9 cellular contexts compared by ENCODE assay signal in genomic region chr1:23799255-23799569, GRCh38. TPM values are rescaled to one million over a fixed set of nuclear protein-coding genes. Genes with fewer than 3 reads are reported as not detected.
DNase-seq lines count a peak whose midpoint lies in the region; ATAC-seq and TF ChIP-seq lines count a peak whose summit lies in the region.
"Had no signal": no experiment of that assay in that cellular context is flagged by ENCODE, and none has a peak within 500 bp of the region (broad histone marks: within the 10 kb centered on the region; RNA-seq: fewer than 3 reads in every experiment).

No MANE protein-coding gene starts in this region.

- no peaks in the 10 kb centered on the region for H3F3A ChIP-seq in DOHH2 (ENCODE audit: control insufficient read depth, insufficient read depth)

- H3K79me2 ChIP-seq in DOHH2 (ENCODE audit: control insufficient read depth, low read length) (peaks cover 9% of the 10 kb centered on the region), trophoblast cell (ENCODE audit: control insufficient read depth, insufficient read depth, low read length, poor library complexity) (peaks cover 7% of the 10 kb centered on the region)

- no peak overlapping the region for H4K12ac ChIP-seq in trophoblast cell (ENCODE audit: low read depth, low read length)

- H3K27ac ChIP-seq in DOHH2 (ENCODE audit: low read depth, low read length) (0 out of 2 replicates have a peak overlapping the region, but pooled peaks have one; percentile 6), Peyer's patch (peak overlapping the region; percentile 85 to 97 (median 94)), trophoblast cell (ENCODE audit: low read depth, low read length) (peak overlapping the region; percentile 80)

- H3K36me3 ChIP-seq in DOHH2 (ENCODE audit: control insufficient read depth, low read length) (peaks cover 27% of the 10 kb centered on the region), Peyer's patch (peaks cover 0 to 37% (median 0%) of the 10 kb centered on the region in 3 donors), trophoblast cell (ENCODE audit: control insufficient read depth in 1 of 2, insufficient read depth in 2 of 2, low read length in 2 of 2) (peaks cover 45 to 49% of the 10 kb centered on the region in 2 experiments)

- peaks cover 17% of the 10 kb centered on the region for H3K4me1 ChIP-seq in DOHH2 (ENCODE audit: control insufficient read depth, low read length)
- peaks cover 0 to 24% (median 18%) of the 10 kb centered on the region in 4 donors for H3K4me1 ChIP-seq in Peyer's patch
- H3K4me1 ChIP-seq in trophoblast cell (ENCODE audit: control insufficient read depth in 1 of 2, insufficient read depth in 2 of 2, low read length in 2 of 2): peaks cover 7 to 16% of the 10 kb centered on the region in 2 experiments

- H4K20me1 ChIP-seq in DOHH2 (ENCODE audit: control insufficient read depth, insufficient read depth, low read depth, low read length): no peaks in the 10 kb centered on the region

- H3K79me1 ChIP-seq in trophoblast cell (ENCODE audit: low read length): peaks cover 14% of the 10 kb centered on the region

- H3K9ac ChIP-seq in trophoblast cell (ENCODE audit: low read length): peak overlapping the region; percentile 38

- H3K27me3 ChIP-seq in DOHH2 (ENCODE audit: control insufficient read depth, low read length) (no peaks in the 10 kb centered on the region), Peyer's patch (no peaks in the 10 kb centered on the region), trophoblast cell (ENCODE audit: insufficient read depth, low read length) (no peaks in the 10 kb centered on the region)

- H4K8ac ChIP-seq in trophoblast cell (ENCODE audit: low read depth, low read length): peak overlapping the region; percentile 9

- peak overlapping the region; percentile 5 for H3K14ac ChIP-seq in trophoblast cell (ENCODE audit: low read length)

- no peak for DNase-seq in Peyer's patch
- no peak for DNase-seq in epithelial cell of proximal tubule (ENCODE audit: low read depth)
- no peak for DNase-seq in trophoblast cell
- no peak for DNase-seq in activated gamma-delta T cell (lab: John Stamatoyannopoulos, UW)
- no peak for DNase-seq in DMS 273 treated with DMSO at 0.1 percent for 48 hours (lab: John Stamatoyannopoulos, UW)
- DNase-seq: NCI-H2107 had no signal

- H3K4me2 ChIP-seq in DOHH2 (ENCODE audit: low read length) (peak overlapping the region; percentile 98), trophoblast cell (ENCODE audit: low read length) (peak overlapping the region; percentile 96)

- H2BK120ac ChIP-seq in trophoblast cell (ENCODE audit: insufficient read depth, low read length, poor library complexity): no peak overlapping the region

- H2BK12ac ChIP-seq in trophoblast cell (ENCODE audit: low read length): no peak overlapping the region

- H4K91ac ChIP-seq in trophoblast cell (ENCODE audit: low read depth, low read length): no peak overlapping the region

- ATAC-seq in GM18502 (IDR thresholded peaks at IDR 0.05; ENCODE audit: poor library complexity, unreplicated experiment) (no peak), HG02938 (IDR thresholded peaks at IDR 0.05; ENCODE audit: unreplicated experiment) (no peak)

- H2AK5ac ChIP-seq in trophoblast cell (ENCODE audit: low read length): no peak overlapping the region

- no peak for TF ChIP-seq POLR2A in Peyer's patch (IDR thresholded peaks at IDR 0.05)

- WGBS in trophoblast cell (ENCODE audit: extremely low coverage, insufficient coverage, insufficient read length): no CpG with 5 or more reads among the region's 7 CpGs

- no peaks in the 10 kb centered on the region for H3K9me3 ChIP-seq in DOHH2 (ENCODE audit: control insufficient read depth, insufficient read depth, low read length)
- no peaks in the 10 kb centered on the region for H3K9me3 ChIP-seq in Peyer's patch
- H3K9me3 ChIP-seq in trophoblast cell (ENCODE audit: insufficient read depth, low read depth, low read length): no peaks in the 10 kb centered on the region

- H2BK5ac ChIP-seq in trophoblast cell (ENCODE audit: low read depth, low read length, poor library complexity): no peak overlapping the region

- H3K9me2 ChIP-seq in DOHH2 (replicated peaks; ENCODE audit: control insufficient read depth, low read length): no peaks in the 10 kb centered on the region

- H3K4ac ChIP-seq in trophoblast cell (ENCODE audit: low read depth, low read length): no peak overlapping the region

- H3K4me3 ChIP-seq in DOHH2 (ENCODE audit: low read length): peak overlapping the region; percentile 94
- peak overlapping the region; percentile 65 to 94 (median 82) for H3K4me3 ChIP-seq in Peyer's patch
- peak overlapping the region; percentile 91 for H3K4me3 ChIP-seq in epithelial cell of proximal tubule (ENCODE audit: low read depth, low read length)
- H3K4me3 ChIP-seq in trophoblast cell (ENCODE audit: low read depth, low read length): no peak overlapping the region

- no peak overlapping the region for H3K18ac ChIP-seq in trophoblast cell (ENCODE audit: low read length)

- H2AFZ ChIP-seq in trophoblast cell (ENCODE audit: insufficient read depth, low read length, poor library complexity): no peak overlapping the region

- no peak overlapping the region for H3K23ac ChIP-seq in trophoblast cell (ENCODE audit: low read length)

- TF ChIP-seq CTCF in DOHH2 (IDR thresholded peaks at IDR 0.05; ENCODE audit: low read depth, low read length, poor library complexity, severe bottlenecking): no peak
- no peak for TF ChIP-seq CTCF in Peyer's patch (IDR thresholded peaks at IDR 0.05)
- TF ChIP-seq CTCF in epithelial cell of proximal tubule (conservative IDR thresholded peaks at IDR 0.05; ENCODE audit: low read depth, low read length): no peak

RNA-seq across cellular contexts. Expression of gene GALE, which starts 1.3 kb away (rescaled TPM):
- total RNA-seq in Peyer's patch: 100 to 1,000 TPM in 2 of 4 donors, 10 to 100 TPM in 2; 58.6 to 137 (median 107) TPM
- 126 and 131 TPM in 2 replicates for total RNA-seq in epithelial cell of proximal tubule
- 48.7 and 50.7 TPM in 2 replicates for polyA plus RNA-seq in trophoblast cell (2013)

RNA-seq across cellular contexts. Expression of gene LYPLA2, which starts 8.3 kb away (rescaled TPM):
- 100 to 1,000 TPM in 2 of 4 donors, 10 to 100 TPM in 2; 47.0 to 117 (median 105) TPM for total RNA-seq in Peyer's patch
- total RNA-seq in epithelial cell of proximal tubule: 129 and 160 TPM in 2 replicates
- 97.8 and 104 TPM in 2 replicates for polyA plus RNA-seq in trophoblast cell (2013)

RNA-seq across cellular contexts. Expression of gene PITHD1, which starts 21.0 kb away (rescaled TPM):
- total RNA-seq in Peyer's patch (10 to 100 TPM; 19.4 to 47.0 (median 30.1) TPM), epithelial cell of proximal tubule (39.0 and 47.0 TPM in 2 replicates)
- polyA plus RNA-seq in trophoblast cell (2013): 21.1 TPM in 2 replicates

RNA-seq across cellular contexts. Expression of gene HMGCL, which starts 26.0 kb away (rescaled TPM):
- 10 to 100 TPM; 24.8 to 74.3 (median 64.6) TPM for total RNA-seq in Peyer's patch
- 22.1 and 38.5 TPM in 2 replicates for total RNA-seq in epithelial cell of proximal tubule
- 15.7 and 16.7 TPM in 2 replicates for polyA plus RNA-seq in trophoblast cell (2013)

RNA-seq across cellular contexts. Expression of gene ELOA, which starts 55.9 kb away (rescaled TPM):
- total RNA-seq in Peyer's patch: 10 to 100 TPM; 26.3 to 43.7 (median 31.2) TPM
- total RNA-seq in epithelial cell of proximal tubule: 27.9 and 30.2 TPM in 2 replicates
- 28.1 and 28.4 TPM in 2 replicates for polyA plus RNA-seq in trophoblast cell (2013)

Comparison
In these comparisons a context has a peak if more than half of its experiments do, and no peak if none do; other contexts are left out.
1. H3K27ac ChIP-seq: peak in every context shown above with its lines; median percentile 94 in Peyer's patch; 80 in trophoblast cell; 6 in DOHH2.